In genomic region chr18:35571138-35571537, GRCh38 we compare ENCODE assay signal across 1 cellular context.
TF ChIP-seq lines count a peak whose summit lies in the region.

No MANE protein-coding gene starts in this region.

TF ChIP-seq in IMR-90, 13 proteins besides CTCF, POLR2A, EP300 and RAD21 (continued from another document):
- TF ChIP-seq ELK1 (IDR thresholded peaks at IDR 0.05; ENCODE audit: borderline replicate concordance, low read depth, low read length) (no peak), FOS (IDR thresholded peaks at IDR 0.05; ENCODE audit: low read depth, low read length) (no peak), MXI1 (IDR thresholded peaks at IDR 0.05; ENCODE audit: borderline replicate concordance, low read depth, low read length) (no peak), RFX5 (IDR thresholded peaks at IDR 0.05; ENCODE audit: low read depth, low read length) (no peak), NFE2L2 (IDR thresholded peaks at IDR 0.05; ENCODE audit: low read depth, low read length) (no peak)
